In genomic region chr22:38240734-38241252, GRCh38 we compare ENCODE assay signal across 1 cellular context.
TF ChIP-seq lines count a peak whose summit lies in the region.

No MANE protein-coding gene starts in this region.

TF ChIP-seq in GM23338, 12 proteins besides CTCF, POLR2A, EP300 and RAD21 (continued from another document):
- TF ChIP-seq, protein P1, sequence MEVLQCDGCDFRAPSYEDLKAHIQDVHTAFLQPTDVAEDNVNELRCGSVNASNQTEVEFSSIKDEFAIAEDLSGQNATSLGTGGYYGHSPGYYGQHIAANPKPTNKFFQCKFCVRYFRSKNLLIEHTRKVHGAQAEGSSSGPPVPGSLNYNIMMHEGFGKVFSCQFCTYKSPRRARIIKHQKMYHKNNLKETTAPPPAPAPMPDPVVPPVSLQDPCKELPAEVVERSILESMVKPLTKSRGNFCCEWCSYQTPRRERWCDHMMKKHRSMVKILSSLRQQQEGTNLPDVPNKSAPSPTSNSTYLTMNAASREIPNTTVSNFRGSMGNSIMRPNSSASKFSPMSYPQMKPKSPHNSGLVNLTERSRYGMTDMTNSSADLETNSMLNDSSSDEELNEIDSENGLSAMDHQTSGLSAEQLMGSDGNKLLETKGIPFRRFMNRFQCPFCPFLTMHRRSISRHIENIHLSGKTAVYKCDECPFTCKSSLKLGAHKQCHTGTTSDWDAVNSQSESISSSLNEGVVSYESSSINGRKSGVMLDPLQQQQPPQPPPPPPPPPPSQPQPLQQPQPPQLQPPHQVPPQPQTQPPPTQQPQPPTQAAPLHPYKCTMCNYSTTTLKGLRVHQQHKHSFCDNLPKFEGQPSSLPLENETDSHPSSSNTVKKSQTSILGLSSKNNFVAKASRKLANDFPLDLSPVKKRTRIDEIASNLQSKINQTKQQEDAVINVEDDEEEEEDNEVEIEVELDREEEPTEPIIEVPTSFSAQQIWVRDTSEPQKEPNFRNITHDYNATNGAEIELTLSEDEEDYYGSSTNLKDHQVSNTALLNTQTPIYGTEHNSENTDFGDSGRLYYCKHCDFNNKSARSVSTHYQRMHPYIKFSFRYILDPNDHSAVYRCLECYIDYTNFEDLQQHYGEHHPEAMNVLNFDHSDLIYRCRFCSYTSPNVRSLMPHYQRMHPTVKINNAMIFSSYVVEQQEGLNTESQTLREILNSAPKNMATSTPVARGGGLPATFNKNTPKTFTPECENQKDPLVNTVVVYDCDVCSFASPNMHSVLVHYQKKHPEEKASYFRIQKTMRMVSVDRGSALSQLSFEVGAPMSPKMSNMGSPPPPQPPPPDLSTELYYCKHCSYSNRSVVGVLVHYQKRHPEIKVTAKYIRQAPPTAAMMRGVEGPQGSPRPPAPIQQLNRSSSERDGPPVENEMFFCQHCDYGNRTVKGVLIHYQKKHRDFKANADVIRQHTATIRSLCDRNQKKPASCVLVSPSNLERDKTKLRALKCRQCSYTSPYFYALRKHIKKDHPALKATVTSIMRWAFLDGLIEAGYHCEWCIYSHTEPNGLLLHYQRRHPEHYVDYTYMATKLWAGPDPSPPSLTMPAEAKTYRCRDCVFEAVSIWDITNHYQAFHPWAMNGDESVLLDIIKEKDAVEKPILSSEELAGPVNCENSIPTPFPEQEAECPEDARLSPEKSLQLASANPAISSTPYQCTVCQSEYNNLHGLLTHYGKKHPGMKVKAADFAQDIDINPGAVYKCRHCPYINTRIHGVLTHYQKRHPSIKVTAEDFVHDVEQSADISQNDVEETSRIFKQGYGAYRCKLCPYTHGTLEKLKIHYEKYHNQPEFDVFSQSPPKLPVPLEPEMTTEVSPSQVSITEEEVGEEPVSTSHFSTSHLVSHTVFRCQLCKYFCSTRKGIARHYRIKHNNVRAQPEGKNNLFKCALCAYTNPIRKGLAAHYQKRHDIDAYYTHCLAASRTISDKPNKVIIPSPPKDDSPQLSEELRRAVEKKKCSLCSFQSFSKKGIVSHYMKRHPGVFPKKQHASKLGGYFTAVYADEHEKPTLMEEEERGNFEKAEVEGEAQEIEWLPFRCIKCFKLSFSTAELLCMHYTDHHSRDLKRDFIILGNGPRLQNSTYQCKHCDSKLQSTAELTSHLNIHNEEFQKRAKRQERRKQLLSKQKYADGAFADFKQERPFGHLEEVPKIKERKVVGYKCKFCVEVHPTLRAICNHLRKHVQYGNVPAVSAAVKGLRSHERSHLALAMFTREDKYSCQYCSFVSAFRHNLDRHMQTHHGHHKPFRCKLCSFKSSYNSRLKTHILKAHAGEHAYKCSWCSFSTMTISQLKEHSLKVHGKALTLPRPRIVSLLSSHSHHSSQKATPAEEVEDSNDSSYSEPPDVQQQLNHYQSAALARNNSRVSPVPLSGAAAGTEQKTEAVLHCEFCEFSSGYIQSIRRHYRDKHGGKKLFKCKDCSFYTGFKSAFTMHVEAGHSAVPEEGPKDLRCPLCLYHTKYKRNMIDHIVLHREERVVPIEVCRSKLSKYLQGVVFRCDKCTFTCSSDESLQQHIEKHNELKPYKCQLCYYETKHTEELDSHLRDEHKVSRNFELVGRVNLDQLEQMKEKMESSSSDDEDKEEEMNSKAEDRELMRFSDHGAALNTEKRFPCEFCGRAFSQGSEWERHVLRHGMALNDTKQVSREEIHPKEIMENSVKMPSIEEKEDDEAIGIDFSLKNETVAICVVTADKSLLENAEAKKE (CRISPR knock-in tag; IDR thresholded peaks at IDR 0.05): peak; percentile 72; the same call in 1 of the 2 replicates
- no peak for TF ChIP-seq ZNF331 (CRISPR knock-in tag; IDR thresholded peaks at IDR 0.05; ENCODE audit: low read depth)
